Comparison of ENCODE assay signal across 26 cellular contexts in genomic region chr3:196736670-196737374, GRCh38. TPM values are rescaled to one million over a fixed set of nuclear protein-coding genes. Genes with fewer than 3 reads are reported as not detected.
A peak's percentile ranks its signal among the peaks of the same experiment; 100 is the strongest.
DNase-seq lines count a peak whose midpoint lies in the region; FAIRE-seq and TF ChIP-seq lines count a peak whose summit lies in the region.
"Had no signal": no experiment of that assay in that cellular context is flagged by ENCODE, and none has a peak within 500 bp of the region (broad histone marks: within the 10 kb centered on the region; RNA-seq: fewer than 3 reads in every experiment).

No MANE protein-coding gene starts in this region.

- peaks cover 39% of the 10 kb centered on the region for H3K36me3 Mint-ChIP-seq in T-helper 2 cell treated with Interferon-gamma antibody and Interleukin-4, amounts not matched to agents 5 μg/mL and 100 μg/mL, for 36 hours (ENCODE audit: low read depth)
- peaks cover 24% of the 10 kb centered on the region for H3K36me3 Mint-ChIP-seq in Caco-2 (ENCODE audit: insufficient read depth, unreplicated experiment)
- H3K36me3 Mint-ChIP-seq in astrocyte (ENCODE audit: low read depth, unreplicated experiment): peaks cover 7% of the 10 kb centered on the region

- no peak overlapping the region for H2AFZ ChIP-seq in astrocyte (ENCODE audit: low read depth, low read length)

- no peak for FAIRE-seq in astrocyte (lab: Jason Lieb, UNC)
- FAIRE-seq: GM19239, HTR-8/SVneo had no signal

- BruUV-seq in Caco-2 (replicated peaks; lab: Mats Ljungman, UMichigan): no TSS peak

- H3K79me2 ChIP-seq in astrocyte (ENCODE audit: insufficient read depth, low read length): peaks cover 21% of the 10 kb centered on the region

- no peak for DNase-seq in T-helper 2 cell treated with Interferon-gamma antibody and Interleukin-4, amounts not matched to agents 5 μg/mL and 100 μg/mL, for 36 hours (ENCODE audit: low spot score)
- no peak for DNase-seq in T-helper 2 cell
- DNase-seq in Caco-2: no peak
- no peak for DNase-seq in astrocyte (ENCODE audit: low read depth)
- peak; percentile 33 for DNase-seq in fibroblast of pulmonary artery (ENCODE audit: low read depth)
- DNase-seq in islet precursor cell: no peak
- DNase-seq in globus pallidus (ENCODE audit: low spot score): no peak
- no peak for DNase-seq in NCI-H446 (lab: John Stamatoyannopoulos, UW)
- DNase-seq: 8988T, ACHN, BE2C, DMS153, DND-41, H7, HFFc6, KG1, MG63, NCI-H1105 treated with DMSO at 0.1 percent for 48 hours, NCI-H2029 treated with DMSO at 0.1 percent for 48 hours, NCI-H69, Right ventricle myocardium superior, RPMI8226 had no signal

- TF ChIP-seq CTCF in Caco-2 (IDR thresholded peaks at IDR 0.05; ENCODE audit: insufficient read depth in 1 of 2, low read depth in 1 of 2, low read length in 1 of 2, severe bottlenecking in 1 of 2, unreplicated experiment in 1 of 2): no peak
- no peak for TF ChIP-seq CTCF in astrocyte (IDR thresholded peaks at IDR 0.05; ENCODE audit: insufficient read depth, low read depth, low read length)
- TF ChIP-seq CTCF in fibroblast of pulmonary artery (IDR thresholded peaks at IDR 0.05; ENCODE audit: low read length, missing control alignments): no peak

- peaks cover 14% of the 10 kb centered on the region for H3K4me1 Mint-ChIP-seq in T-helper 2 cell treated with Interferon-gamma antibody and Interleukin-4, amounts not matched to agents 5 μg/mL and 100 μg/mL, for 36 hours (ENCODE audit: low read depth)
- H3K4me1 Mint-ChIP-seq in Caco-2 (ENCODE audit: low read depth, unreplicated experiment) (peaks cover 13% of the 10 kb centered on the region), astrocyte (ENCODE audit: low read depth, unreplicated experiment) (peaks cover 3% of the 10 kb centered on the region)

- intact Hi-C loops in Caco-2 (cut with micrococcal nuclease; ENCODE audit: unreplicated experiment): no loop called here

- H3K4me1 ChIP-seq in Caco-2 (no peaks in the 10 kb centered on the region; the same call in 1 of the 2 replicates), astrocyte (ENCODE audit: insufficient read depth, low read length) (peaks cover 7% of the 10 kb centered on the region)
- H3K4me1 ChIP-seq: BE2C had no signal

- peaks cover 6% of the 10 kb centered on the region for H3K9me3 Mint-ChIP-seq in T-helper 2 cell treated with Interferon-gamma antibody and Interleukin-4, amounts not matched to agents 5 μg/mL and 100 μg/mL, for 36 hours
- peaks cover 10% of the 10 kb centered on the region for H3K9me3 Mint-ChIP-seq in Caco-2 (ENCODE audit: unreplicated experiment)
- no peaks in the 10 kb centered on the region for H3K9me3 Mint-ChIP-seq in astrocyte (ENCODE audit: unreplicated experiment)

- H3K27me3 ChIP-seq in Caco-2 (replicated peaks; ENCODE audit: control insufficient read depth, insufficient read depth, low read length): no peaks in the 10 kb centered on the region; the same call in 1 of the 2 replicates
- H3K27me3 ChIP-seq in astrocyte (ENCODE audit: insufficient read depth, low read length): no peaks in the 10 kb centered on the region
- H3K27me3 ChIP-seq: BE2C, MG63, SJSA1 had no signal

- POLR2A ChIA-PET in Caco-2 (lab: Charles Lee): no interaction called here

- no peak overlapping the region for H3K9ac ChIP-seq in astrocyte (ENCODE audit: low read length)

- H4K20me1 ChIP-seq in astrocyte (ENCODE audit: insufficient read depth, low read length): peaks cover 17% of the 10 kb centered on the region

- peak overlapping the region; percentile 22 for H3K27ac Mint-ChIP-seq in T-helper 2 cell treated with Interferon-gamma antibody and Interleukin-4, amounts not matched to agents 5 μg/mL and 100 μg/mL, for 36 hours
- H3K27ac Mint-ChIP-seq in Caco-2 (ENCODE audit: unreplicated experiment) (peak overlapping the region; percentile 34), astrocyte (ENCODE audit: unreplicated experiment) (no peak overlapping the region)
- H3K27ac Mint-ChIP-seq: CD14-positive monocyte had no signal

- H3K9me3 ChIP-seq in Caco-2: no peaks in the 10 kb centered on the region
- no peaks in the 10 kb centered on the region for H3K9me3 ChIP-seq in astrocyte (ENCODE audit: insufficient read depth, low read depth, low read length)
- H3K9me3 ChIP-seq: BE2C, SJSA1 had no signal

- H3K4me3 ChIP-seq in Caco-2 (ENCODE audit: low read depth, low read length) (no peak overlapping the region), astrocyte (ENCODE audit: insufficient read depth, low read depth, low read length) (no peak overlapping the region), fibroblast of pulmonary artery (replicated peaks; ENCODE audit: low read depth, low read length) (no peak overlapping the region)
- H3K4me3 ChIP-seq: MG63, SJSA1 had no signal

- H3K36me3 ChIP-seq in Caco-2 (ENCODE audit: control insufficient read depth, insufficient read depth, low read length): no peaks in the 10 kb centered on the region
- no peaks in the 10 kb centered on the region for H3K36me3 ChIP-seq in astrocyte (ENCODE audit: insufficient read depth, low read length)
- H3K36me3 ChIP-seq: BE2C had no signal

- CTCF ChIA-PET in Caco-2 (lab: Charles Lee): interaction anchor here (0.6 kb wide), 1 partner anchor 92 kb away, joined by 6 read pairs; no protein-coding TSS in a partner anchor

- no peaks in the 10 kb centered on the region for H3K27me3 Mint-ChIP-seq in T-helper 2 cell treated with Interferon-gamma antibody and Interleukin-4, amounts not matched to agents 5 μg/mL and 100 μg/mL, for 36 hours (ENCODE audit: low read depth)
- H3K27me3 Mint-ChIP-seq in Caco-2 (ENCODE audit: insufficient read depth, unreplicated experiment) (no peaks in the 10 kb centered on the region), astrocyte (ENCODE audit: low read depth, unreplicated experiment) (no peaks in the 10 kb centered on the region)

- no peak overlapping the region for H3K4me3 Mint-ChIP-seq in T-helper 2 cell treated with Interferon-gamma antibody and Interleukin-4, amounts not matched to agents 5 μg/mL and 100 μg/mL, for 36 hours
- H3K4me3 Mint-ChIP-seq in Caco-2 (ENCODE audit: unreplicated experiment) (no peak overlapping the region), astrocyte (ENCODE audit: unreplicated experiment) (peak overlapping the region; percentile 8)
- H3K4me3 Mint-ChIP-seq: CD14-positive monocyte, HFFc6 had no signal

- H3K27ac ChIP-seq in astrocyte (ENCODE audit: low read depth, low read length): no peak overlapping the region

- no peak overlapping the region for H3K4me2 ChIP-seq in astrocyte (ENCODE audit: low read length)

RNA-seq across cellular contexts. Expression of gene PAK2, which starts 2.8 kb away (rescaled TPM):
- total RNA-seq in Caco-2 (2022): 73.7 and 89.6 TPM in 2 replicates
- total RNA-seq in astrocyte: 112 and 124 TPM in 2 replicates

RNA-seq across cellular contexts. Expression of gene PIGX, which starts 24.6 kb away (rescaled TPM):
- total RNA-seq in Caco-2 (2022) (24.6 and 31.1 TPM in 2 replicates), astrocyte (13.9 and 18.9 TPM in 2 replicates)

RNA-seq across cellular contexts. Expression of gene CEP19, which starts 24.8 kb away (rescaled TPM):
- total RNA-seq in Caco-2 (2022): 1.6 and 1.7 TPM in 2 replicates
- total RNA-seq in astrocyte: 2.8 and 3.3 TPM in 2 replicates
